ENCODE assay signal across 18 cellular contexts in the genomic region with DNA sequence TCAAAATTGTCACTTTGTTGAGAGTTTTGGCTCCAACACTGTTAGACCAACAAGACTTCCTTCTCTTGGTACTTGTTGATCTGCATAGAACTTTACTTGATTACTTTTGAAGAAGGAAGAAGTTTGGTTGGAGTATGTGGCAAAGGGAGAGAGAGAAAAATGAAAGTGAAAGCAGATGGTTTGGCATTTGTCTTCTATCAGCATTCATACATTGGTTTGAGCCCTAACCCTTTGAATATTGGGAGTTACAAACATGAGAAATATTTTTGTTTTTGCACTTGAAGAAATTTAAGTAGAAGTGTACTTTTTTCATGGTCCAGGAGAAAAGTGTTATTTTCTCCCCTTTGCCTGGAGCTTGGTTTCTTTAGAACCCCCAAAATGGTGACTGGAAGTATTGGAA.
DNase-seq lines count a peak whose midpoint lies in the region; ATAC-seq, FAIRE-seq and TF ChIP-seq lines count a peak whose summit lies in the region.
"Had no signal": no experiment of that assay in that cellular context is flagged by ENCODE, and none has a peak within 500 bp of the region (broad histone marks: within the 10 kb centered on the region; RNA-seq: fewer than 3 reads in every experiment).

No MANE protein-coding gene starts in this region.

- no peaks in the 10 kb centered on the region for H3K36me3 ChIP-seq in sigmoid colon

- ATAC-seq in CD4-positive, alpha-beta T cell (ENCODE audit: poor library complexity): no peak
- ATAC-seq in T-helper 17 cell: no peak
- no peak for ATAC-seq in HG02970 (IDR thresholded peaks at IDR 0.05; ENCODE audit: low FRiP score, unreplicated experiment)
- ATAC-seq in GM19395 (IDR thresholded peaks at IDR 0.05; ENCODE audit: unreplicated experiment): no peak
- no peak for ATAC-seq in natural killer cell

- no peak for TF ChIP-seq POLR2A in sigmoid colon (IDR thresholded peaks at IDR 0.05)

- H3K9me3 ChIP-seq in CD4-positive, alpha-beta T cell (ENCODE audit: control insufficient read depth, low read length): no peaks in the 10 kb centered on the region
- no peaks in the 10 kb centered on the region for H3K9me3 ChIP-seq in T-helper 17 cell (ENCODE audit: control insufficient read depth, low read length, poor library complexity, severe bottlenecking)
- no peaks in the 10 kb centered on the region for H3K9me3 ChIP-seq in sigmoid colon

- CTCF ChIA-PET in CD4-positive, alpha-beta T cell (lab: Charles Lee): no interaction called here

- H3K4me3 Mint-ChIP-seq in CD4-positive, alpha-beta T cell: peak overlapping the region; percentile 15
- H3K4me3 Mint-ChIP-seq in T-helper 17 cell: peak overlapping the region; percentile 57
- H3K4me3 Mint-ChIP-seq in natural killer cell: no peak overlapping the region
- H3K4me3 Mint-ChIP-seq: nephron had no signal

- DNase-seq in CD4-positive, alpha-beta T cell: no peak
- DNase-seq in GM19239 (ENCODE audit: insufficient read length, low spot score): no peak
- DNase-seq in T-helper 17 cell: no peak
- DNase-seq in iris pigment epithelial cell (ENCODE audit: low read depth): peak; percentile 29
- no peak for DNase-seq in natural killer cell
- no peak for DNase-seq in sigmoid colon
- DNase-seq: activated CD4-positive, alpha-beta T cell treated with anti-CD3 and anti-CD28 coated beads, Interleukin-2, amount 50 U/mL, for 48 hours; activated naive CD4-positive, alpha-beta T cell treated with anti-CD3 and anti-CD28 coated beads, Interleukin-2, amount 50 U/mL, for 16 hours; foreskin melanocyte; islet precursor cell; NCI-H1436; NCI-H510A treated with DMSO at 0.1 percent for 48 hours had no signal

- H3K27me3 ChIP-seq in CD4-positive, alpha-beta T cell (ENCODE audit: control insufficient read depth, insufficient read depth, low read length): no peaks in the 10 kb centered on the region
- no peaks in the 10 kb centered on the region for H3K27me3 ChIP-seq in sigmoid colon

- H3K4me3 ChIP-seq in sigmoid colon: no peak overlapping the region
- H3K4me3 ChIP-seq: coronary artery, SK-N-MC, skin epidermis had no signal

- peak; percentile 48 for FAIRE-seq in GM19239 (lab: Jason Lieb, UNC)

- H3K27me3 Mint-ChIP-seq in CD4-positive, alpha-beta T cell: no peaks in the 10 kb centered on the region
- H3K27me3 Mint-ChIP-seq in T-helper 17 cell (no peaks in the 10 kb centered on the region), natural killer cell (ENCODE audit: low read depth in 2 of 2) (no peaks in the 10 kb centered on the region)

- H3K4me1 Mint-ChIP-seq in CD4-positive, alpha-beta T cell (ENCODE audit: low read depth): peaks cover 13% of the 10 kb centered on the region
- H3K4me1 Mint-ChIP-seq in T-helper 17 cell (peaks cover 17% of the 10 kb centered on the region), natural killer cell (peaks cover 0 to 8% of the 10 kb centered on the region in 2 donors)

- peaks cover 0 to 16% (median 14%) of the 10 kb centered on the region in 4 donors for H3K4me1 ChIP-seq in sigmoid colon

- no peaks in the 10 kb centered on the region for H3K36me3 Mint-ChIP-seq in CD4-positive, alpha-beta T cell (ENCODE audit: low read depth)
- H3K36me3 Mint-ChIP-seq in T-helper 17 cell (ENCODE audit: low read depth): no peaks in the 10 kb centered on the region
- no peaks in the 10 kb centered on the region for H3K36me3 Mint-ChIP-seq in natural killer cell

- no peaks in the 10 kb centered on the region for H3K9me3 Mint-ChIP-seq in CD4-positive, alpha-beta T cell
- peaks cover 3 to 6% of the 10 kb centered on the region in 2 donors for H3K9me3 Mint-ChIP-seq in natural killer cell
- H3K9me3 Mint-ChIP-seq: nephron had no signal

- H3K27ac ChIP-seq in CD4-positive, alpha-beta T cell (ENCODE audit: low read depth, low read length): no peak overlapping the region
- no peak overlapping the region for H3K27ac ChIP-seq in sigmoid colon
- H3K27ac ChIP-seq: coronary artery, SK-N-MC, skin epidermis had no signal

- intact Hi-C loops in CD4-positive, alpha-beta T cell (cut with DNase I, micrococcal nuclease): no loop called here
- intact Hi-C loops in natural killer cell (cut with micrococcal nuclease) (no loop called here), sigmoid colon (cut with DNase I) (no loop called here)

- TF ChIP-seq EP300 in sigmoid colon (IDR thresholded peaks at IDR 0.05): no peak

- POLR2A ChIA-PET in CD4-positive, alpha-beta T cell (lab: Charles Lee): no interaction called here

- H3K27ac Mint-ChIP-seq in CD4-positive, alpha-beta T cell: no peak overlapping the region
- H3K27ac Mint-ChIP-seq in T-helper 17 cell: peak overlapping the region; percentile 43
- no peak overlapping the region for H3K27ac Mint-ChIP-seq in natural killer cell
- H3K27ac Mint-ChIP-seq: nephron had no signal

- TF ChIP-seq CTCF in CD4-positive, alpha-beta T cell (IDR thresholded peaks at IDR 0.05): no peak
- no peak for TF ChIP-seq CTCF in natural killer cell (IDR thresholded peaks at IDR 0.05)
- TF ChIP-seq CTCF in sigmoid colon (IDR thresholded peaks at IDR 0.05): no peak
